Comparison of ENCODE assay signal across 11 cellular contexts in the genomic region with DNA sequence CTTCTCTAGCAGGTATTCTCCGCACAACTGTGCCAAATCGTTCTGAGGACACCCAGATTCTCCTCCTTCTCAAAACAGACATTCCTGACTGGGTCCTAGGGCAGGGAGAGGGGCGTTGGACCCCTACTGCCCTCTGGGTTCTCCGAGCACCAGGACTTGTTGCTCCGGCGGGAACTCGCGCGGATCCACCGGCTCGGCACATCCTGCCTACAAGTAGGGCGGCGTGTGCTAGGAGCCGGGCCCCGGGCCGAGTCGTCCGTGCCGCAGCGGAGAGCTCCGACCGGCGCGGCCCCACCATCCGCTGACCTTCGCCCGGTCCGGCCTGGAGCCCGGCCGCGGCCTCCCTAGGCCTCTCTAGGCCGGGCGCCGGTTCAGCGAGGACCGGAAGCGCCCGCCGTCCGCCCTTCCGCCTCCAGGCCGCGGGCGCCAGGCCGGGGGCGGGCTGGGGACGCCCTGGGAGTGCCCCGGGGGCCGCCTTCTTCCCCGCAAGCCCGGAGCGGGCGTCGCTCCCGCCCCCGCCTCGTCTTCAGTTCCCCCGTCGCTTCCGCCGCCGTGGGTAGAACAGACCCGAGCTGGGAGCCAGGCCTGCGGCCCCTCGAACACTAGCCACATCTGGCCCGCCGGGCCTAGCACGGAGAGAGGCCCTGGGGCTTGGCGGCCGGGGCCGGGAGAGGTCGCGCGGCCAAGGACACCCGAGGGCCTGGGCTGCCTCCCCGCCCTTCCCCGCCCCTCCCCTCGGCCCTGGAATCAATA. TPM values are rescaled to one million over a fixed set of nuclear protein-coding genes. Genes with fewer than 3 reads are reported as not detected.
A peak's percentile ranks its signal among the peaks of the same experiment; 100 is the strongest.
DNase-seq lines count a peak whose midpoint lies in the region; ATAC-seq and TF ChIP-seq lines count a peak whose summit lies in the region.
"Had no signal": no experiment of that assay in that cellular context is flagged by ENCODE, and none has a peak within 500 bp of the region (broad histone marks: within the 10 kb centered on the region; RNA-seq: fewer than 3 reads in every experiment).

No MANE protein-coding gene starts in this region.

- peak overlapping the region in 6 of 10 donors; percentile 9 to 65 (median 57) for H3K4me3 Mint-ChIP-seq in naive thymus-derived CD8-positive, alpha-beta T cell

- CTCF ChIA-PET in mammary epithelial cell (lab: Charles Lee; ENCODE audit: low non-redundant PET): no interaction called here

- H3K9me3 ChIP-seq in breast epithelium: peaks cover 9% of the 10 kb centered on the region in 2 donors
- peaks cover 14% of the 10 kb centered on the region for H3K9me3 ChIP-seq in mammary epithelial cell (replicated peaks; ENCODE audit: insufficient read depth, low read length)
- H3K9me3 ChIP-seq in left ventricle myocardium inferior (replicated peaks): peaks cover 7% of the 10 kb centered on the region
- H3K9me3 ChIP-seq in upper lobe of right lung: no peaks in the 10 kb centered on the region
- H3K9me3 ChIP-seq in SJCRH30 (replicated peaks): no peaks in the 10 kb centered on the region

- H2AFZ ChIP-seq in mammary epithelial cell (ENCODE audit: low read depth, low read length): no peak overlapping the region

- peaks cover 8 to 55% (median 20%) of the 10 kb centered on the region in 9 donors for H3K9me3 Mint-ChIP-seq in naive thymus-derived CD8-positive, alpha-beta T cell

- H3K36me3 Mint-ChIP-seq in naive thymus-derived CD8-positive, alpha-beta T cell: peaks cover 12 to 34% (median 13%) of the 10 kb centered on the region in 3 donors

- H3K4me3 ChIP-seq in breast epithelium: peak overlapping the region; percentile 23 to 44 (median 25)
- H3K4me3 ChIP-seq in mammary epithelial cell (replicated peaks in 1 of 3; ENCODE audit: insufficient read depth in 1 of 3, low read depth in 2 of 3, low read length in 3 of 3): no peak overlapping the region
- H3K4me3 ChIP-seq in left ventricle myocardium inferior: peak overlapping the region; percentile 58
- peak overlapping the region; percentile 15 for H3K4me3 ChIP-seq in upper lobe of right lung
- no peak overlapping the region for H3K4me3 ChIP-seq in SJCRH30

- in situ Hi-C loops in mammary epithelial cell (cut with MboI; ENCODE audit: low sequenced_read_pairs in 2 of 2): no loop called here

- intact Hi-C loops in breast epithelium (cut with DNase I; ENCODE audit: low total_unique reads): no loop called here
- intact Hi-C loops in mammary epithelial cell (cut with micrococcal nuclease): no loop called here
- intact Hi-C loops in left ventricle myocardium inferior (cut with micrococcal nuclease): no loop called here
- intact Hi-C loops in upper lobe of right lung (cut with DNase I): no loop called here

- DNase-seq in breast epithelium (ENCODE audit: low spot score in 2 of 2): no peak
- no peak for DNase-seq in mammary epithelial cell
- no peak for DNase-seq in left ventricle myocardium inferior
- no peak for DNase-seq in naive thymus-derived CD8-positive, alpha-beta T cell
- DNase-seq in upper lobe of right lung: no peak
- DNase-seq in dedifferentiated amniotic fluid mesenchymal stem cell (ENCODE audit: extremely low spot score): no peak
- no peak for DNase-seq in SJCRH30
- DNase-seq: activated CD8-positive, alpha-beta memory T cell treated with anti-CD3 and anti-CD28 coated beads, Interleukin-2, amount 50 U/mL, for 4 hours; cerebellar nuclear complex; NCI-H526 had no signal

- TF ChIP-seq CTCF in breast epithelium (IDR thresholded peaks at IDR 0.05) (no peak), mammary epithelial cell (conservative IDR thresholded peaks at IDR 0.05 in 1 of 2, IDR thresholded peaks at IDR 0.05 in 1 of 2; ENCODE audit: extremely low read depth in 1 of 2, insufficient read depth in 1 of 2, low read depth in 1 of 2, low read length in 2 of 2) (no peak), left ventricle myocardium inferior (IDR thresholded peaks at IDR 0.05; ENCODE audit: borderline replicate concordance) (no peak), upper lobe of right lung (IDR thresholded peaks at IDR 0.05) (no peak)

- dilution Hi-C loops in mammary epithelial cell (cut with HindIII; ENCODE audit: low sequenced_read_pairs): no loop called here

- ATAC-seq in naive thymus-derived CD8-positive, alpha-beta T cell: no peak
- ATAC-seq in upper lobe of right lung (peak; percentile 68), GM19463 (IDR thresholded peaks at IDR 0.05; ENCODE audit: unreplicated experiment) (no peak)

- H3K4me2 ChIP-seq in mammary epithelial cell (ENCODE audit: insufficient read depth, low read depth, low read length): no peak overlapping the region

- H3K27me3 Mint-ChIP-seq in naive thymus-derived CD8-positive, alpha-beta T cell: peaks cover 35 to 89% (median 63%) of the 10 kb centered on the region in 5 donors

- H3K27ac Mint-ChIP-seq in naive thymus-derived CD8-positive, alpha-beta T cell: no peak overlapping the region

- POLR2A ChIA-PET in naive thymus-derived CD8-positive, alpha-beta T cell (lab: Charles Lee): no interaction called here

- no TSS peak for BruUV-seq in mammary epithelial cell (replicated peaks; lab: Mats Ljungman, UMichigan)

- H3K79me2 ChIP-seq in mammary epithelial cell (ENCODE audit: insufficient read depth, low read length): no peaks in the 10 kb centered on the region

- WGBS in mammary epithelial cell (ENCODE audit: low coverage, missing lambda C conversion rate): 25% methylated on average over 22 of the region's 78 CpGs

- no peaks in the 10 kb centered on the region for H4K20me1 ChIP-seq in mammary epithelial cell (ENCODE audit: insufficient read depth, low read length)

- no peaks in the 10 kb centered on the region for H3K36me3 ChIP-seq in breast epithelium
- H3K36me3 ChIP-seq in mammary epithelial cell (ENCODE audit: insufficient read depth, low read length): no peaks in the 10 kb centered on the region
- H3K36me3 ChIP-seq in left ventricle myocardium inferior: no peaks in the 10 kb centered on the region
- H3K36me3 ChIP-seq in upper lobe of right lung: no peaks in the 10 kb centered on the region
- H3K36me3 ChIP-seq in SJCRH30: no peaks in the 10 kb centered on the region

- no peak overlapping the region for H3K9ac ChIP-seq in mammary epithelial cell (ENCODE audit: insufficient read depth, low read length)

- H3K4me1 Mint-ChIP-seq in naive thymus-derived CD8-positive, alpha-beta T cell: peaks cover 1 to 23% (median 13%) of the 10 kb centered on the region in 4 donors

- H3K4me1 ChIP-seq in breast epithelium (no peaks in the 10 kb centered on the region), mammary epithelial cell (ENCODE audit: insufficient read depth, low read length) (no peaks in the 10 kb centered on the region), left ventricle myocardium inferior (peaks cover 25% of the 10 kb centered on the region), upper lobe of right lung (no peaks in the 10 kb centered on the region), SJCRH30 (no peaks in the 10 kb centered on the region)

- peaks cover 7 to 85% of the 10 kb centered on the region in 2 donors for H3K27me3 ChIP-seq in breast epithelium
- peaks cover 58% of the 10 kb centered on the region for H3K27me3 ChIP-seq in mammary epithelial cell (ENCODE audit: insufficient read depth, low read length)
- H3K27me3 ChIP-seq in left ventricle myocardium inferior (ENCODE audit: low read depth): peaks cover 100% of the 10 kb centered on the region
- H3K27me3 ChIP-seq in upper lobe of right lung: peaks cover 84% of the 10 kb centered on the region
- H3K27me3 ChIP-seq in SJCRH30: no peaks in the 10 kb centered on the region

- H3K27ac ChIP-seq in breast epithelium: no peak overlapping the region
- H3K27ac ChIP-seq in mammary epithelial cell (ENCODE audit: insufficient read depth, low read depth, low read length): no peak overlapping the region
- no peak overlapping the region for H3K27ac ChIP-seq in left ventricle myocardium inferior (replicated peaks)
- H3K27ac ChIP-seq in upper lobe of right lung: no peak overlapping the region
- no peak overlapping the region for H3K27ac ChIP-seq in SJCRH30

- no peak for TF ChIP-seq POLR2A in breast epithelium (IDR thresholded peaks at IDR 0.05)

RNA-seq across cellular contexts. Expression of a gene that starts 7.6 kb away (rescaled TPM):
- total RNA-seq in breast epithelium: under 1 TPM in 1 of 3 donors, not detected in 2; under 0.01 TPM
- under 1 TPM; under 0.01 to 0.31 TPM for total RNA-seq in mammary epithelial cell
- 0.01 TPM for polyA plus RNA-seq in mammary epithelial cell
- 0.57 TPM for polyA minus RNA-seq in mammary epithelial cell
- total RNA-seq in left ventricle myocardium inferior: 0.41 TPM
- total RNA-seq in naive thymus-derived CD8-positive, alpha-beta T cell: not detected
- polyA plus RNA-seq in naive thymus-derived CD8-positive, alpha-beta T cell: not detected
- total RNA-seq in upper lobe of right lung: 0.03 TPM
- total RNA-seq in SJCRH30 (2014; rRNA removed; shearing (Covaris generic)): 1.9 and 2.2 TPM in 2 replicates

Comparison
In these comparisons a context has a peak if more than half of its experiments do, and no peak if none do; other contexts are left out.
1. H3K4me3 ChIP-seq: peak in breast epithelium (3 of 3), left ventricle myocardium inferior (single experiment) and upper lobe of right lung (single experiment); none in mammary epithelial cell (0 of 3) and SJCRH30 (single experiment).